In the genomic region with DNA sequence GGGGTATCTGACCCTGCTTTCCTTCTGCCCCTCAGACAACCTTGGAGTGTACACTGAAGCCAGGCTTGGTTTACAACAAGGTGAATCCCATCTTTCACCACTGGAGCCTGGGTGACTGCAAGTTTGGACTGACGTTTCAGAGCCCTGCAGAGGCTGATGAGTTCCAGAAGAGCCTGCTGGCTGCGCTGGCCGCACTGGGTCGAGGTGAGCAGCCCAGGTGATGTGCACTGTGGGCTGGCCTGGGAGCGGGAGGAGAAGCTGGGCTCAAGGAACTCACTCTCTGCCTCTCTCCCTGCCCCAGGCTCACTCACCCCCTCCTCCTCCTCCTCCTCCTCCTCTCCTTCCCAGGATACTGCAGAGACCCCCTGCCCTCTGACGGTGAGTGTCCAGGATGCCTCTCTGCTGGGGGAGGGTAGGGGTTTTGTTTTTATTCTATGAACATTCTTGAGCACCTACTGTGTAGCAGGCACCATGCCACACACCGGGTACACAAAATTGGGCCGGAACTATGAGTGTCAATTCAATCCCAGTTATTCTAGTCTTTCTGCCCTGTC, we compare ENCODE assay signal across 3 cellular contexts.
TF ChIP-seq lines count a peak whose summit lies in the region.

No MANE protein-coding gene starts in this region.

TF ChIP-seq in GM23338, 12 proteins besides CTCF, POLR2A, EP300 and RAD21 (continues in another document):
- TF ChIP-seq JUNB (IDR thresholded peaks at IDR 0.05; ENCODE audit: unreplicated experiment) (no peak), EZH2 (IDR thresholded peaks at IDR 0.05; ENCODE audit: low read depth, unreplicated experiment) (no peak)
- TF ChIP-seq, protein P1, sequence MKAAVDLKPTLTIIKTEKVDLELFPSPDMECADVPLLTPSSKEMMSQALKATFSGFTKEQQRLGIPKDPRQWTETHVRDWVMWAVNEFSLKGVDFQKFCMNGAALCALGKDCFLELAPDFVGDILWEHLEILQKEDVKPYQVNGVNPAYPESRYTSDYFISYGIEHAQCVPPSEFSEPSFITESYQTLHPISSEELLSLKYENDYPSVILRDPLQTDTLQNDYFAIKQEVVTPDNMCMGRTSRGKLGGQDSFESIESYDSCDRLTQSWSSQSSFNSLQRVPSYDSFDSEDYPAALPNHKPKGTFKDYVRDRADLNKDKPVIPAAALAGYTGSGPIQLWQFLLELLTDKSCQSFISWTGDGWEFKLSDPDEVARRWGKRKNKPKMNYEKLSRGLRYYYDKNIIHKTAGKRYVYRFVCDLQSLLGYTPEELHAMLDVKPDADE (IDR thresholded peaks at IDR 0.05), result no peak

TF ChIP-seq in IMR-90, 13 proteins besides CTCF, POLR2A, EP300 and RAD21:
- TF ChIP-seq NFE2L2 (IDR thresholded peaks at IDR 0.05; ENCODE audit: low read depth, low read length) (no peak), CHD1 (IDR thresholded peaks at IDR 0.05; ENCODE audit: low read depth, low read length) (no peak), MXI1 (IDR thresholded peaks at IDR 0.05; ENCODE audit: borderline replicate concordance, low read depth, low read length) (no peak), BHLHE40 (IDR thresholded peaks at IDR 0.05; ENCODE audit: low read depth, low read length) (no peak), SMC3 (IDR thresholded peaks at IDR 0.05; ENCODE audit: low read depth, low read length) (no peak), RFX5 (IDR thresholded peaks at IDR 0.05; ENCODE audit: low read depth, low read length) (no peak), MAFK (IDR thresholded peaks at IDR 0.05; ENCODE audit: low read depth, low read length) (no peak), MAZ (IDR thresholded peaks at IDR 0.05; ENCODE audit: borderline replicate concordance, low read depth, low read length) (no peak), RCOR1 (IDR thresholded peaks at IDR 0.05; ENCODE audit: insufficient replicate concordance, low read length) (no peak), FOS (IDR thresholded peaks at IDR 0.05; ENCODE audit: low read depth, low read length) (no peak), CEBPB (IDR thresholded peaks at IDR 0.05; ENCODE audit: low read depth, low read length) (no peak)
- TF ChIP-seq, protein P2, sequence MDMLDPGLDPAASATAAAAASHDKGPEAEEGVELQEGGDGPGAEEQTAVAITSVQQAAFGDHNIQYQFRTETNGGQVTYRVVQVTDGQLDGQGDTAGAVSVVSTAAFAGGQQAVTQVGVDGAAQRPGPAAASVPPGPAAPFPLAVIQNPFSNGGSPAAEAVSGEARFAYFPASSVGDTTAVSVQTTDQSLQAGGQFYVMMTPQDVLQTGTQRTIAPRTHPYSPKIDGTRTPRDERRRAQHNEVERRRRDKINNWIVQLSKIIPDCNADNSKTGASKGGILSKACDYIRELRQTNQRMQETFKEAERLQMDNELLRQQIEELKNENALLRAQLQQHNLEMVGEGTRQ (IDR thresholded peaks at IDR 0.05; ENCODE audit: low read depth, low read length), result no peak
- TF ChIP-seq, protein P3, sequence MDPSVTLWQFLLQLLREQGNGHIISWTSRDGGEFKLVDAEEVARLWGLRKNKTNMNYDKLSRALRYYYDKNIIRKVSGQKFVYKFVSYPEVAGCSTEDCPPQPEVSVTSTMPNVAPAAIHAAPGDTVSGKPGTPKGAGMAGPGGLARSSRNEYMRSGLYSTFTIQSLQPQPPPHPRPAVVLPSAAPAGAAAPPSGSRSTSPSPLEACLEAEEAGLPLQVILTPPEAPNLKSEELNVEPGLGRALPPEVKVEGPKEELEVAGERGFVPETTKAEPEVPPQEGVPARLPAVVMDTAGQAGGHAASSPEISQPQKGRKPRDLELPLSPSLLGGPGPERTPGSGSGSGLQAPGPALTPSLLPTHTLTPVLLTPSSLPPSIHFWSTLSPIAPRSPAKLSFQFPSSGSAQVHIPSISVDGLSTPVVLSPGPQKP (IDR thresholded peaks at IDR 0.05; ENCODE audit: borderline replicate concordance, low read depth, low read length), result no peak

TF ChIP-seq in K562, 482 proteins besides CTCF, POLR2A, EP300 and RAD21:
- TF ChIP-seq, protein P4, sequence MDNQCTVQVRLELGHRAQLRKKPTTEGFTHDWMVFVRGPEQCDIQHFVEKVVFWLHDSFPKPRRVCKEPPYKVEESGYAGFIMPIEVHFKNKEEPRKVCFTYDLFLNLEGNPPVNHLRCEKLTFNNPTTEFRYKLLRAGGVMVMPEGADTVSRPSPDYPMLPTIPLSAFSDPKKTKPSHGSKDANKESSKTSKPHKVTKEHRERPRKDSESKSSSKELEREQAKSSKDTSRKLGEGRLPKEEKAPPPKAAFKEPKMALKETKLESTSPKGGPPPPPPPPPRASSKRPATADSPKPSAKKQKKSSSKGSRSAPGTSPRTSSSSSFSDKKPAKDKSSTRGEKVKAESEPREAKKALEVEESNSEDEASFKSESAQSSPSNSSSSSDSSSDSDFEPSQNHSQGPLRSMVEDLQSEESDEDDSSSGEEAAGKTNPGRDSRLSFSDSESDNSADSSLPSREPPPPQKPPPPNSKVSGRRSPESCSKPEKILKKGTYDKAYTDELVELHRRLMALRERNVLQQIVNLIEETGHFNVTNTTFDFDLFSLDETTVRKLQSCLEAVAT (IDR thresholded peaks at IDR 0.05), result no peak
- no peak for TF ChIP-seq TAF7 (tag; IDR thresholded peaks at IDR 0.05)
- no peak for TF ChIP-seq MCM2 (IDR thresholded peaks at IDR 0.05; ENCODE audit: low read depth)
- no peak for TF ChIP-seq XRCC3 (IDR thresholded peaks at IDR 0.05)
- TF ChIP-seq RBFOX2 (IDR thresholded peaks at IDR 0.05; ENCODE audit: low read depth, low read length), result no peak
- no peak for TF ChIP-seq MYBL2 (IDR thresholded peaks at IDR 0.05; ENCODE audit: low read depth)
- no peak for TF ChIP-seq MYBL2 (CRISPR knock-in tag; IDR thresholded peaks at IDR 0.05; ENCODE audit: borderline replicate concordance)
- no peak for TF ChIP-seq FUS (optimal IDR thresholded peaks at IDR 0.05; ENCODE audit: low read depth, low read length)
- no peak for TF ChIP-seq HLTF (IDR thresholded peaks at IDR 0.05)
- TF ChIP-seq ZNF561 (CRISPR knock-in tag; conservative IDR thresholded peaks at IDR 0.05), result no peak
- no peak for TF ChIP-seq SETDB1 (IDR thresholded peaks at IDR 0.05; ENCODE audit: low read length)
- TF ChIP-seq PML (IDR thresholded peaks at IDR 0.05; ENCODE audit: low read length), result no peak
- no peak for TF ChIP-seq POU5F1 (IDR thresholded peaks at IDR 0.05; ENCODE audit: borderline replicate concordance, low read depth, low read length, partially characterized antibody)
- no peak for TF ChIP-seq ZNF764 (CRISPR knock-in tag; IDR thresholded peaks at IDR 0.05; ENCODE audit: low read depth)
- TF ChIP-seq, protein P5, sequence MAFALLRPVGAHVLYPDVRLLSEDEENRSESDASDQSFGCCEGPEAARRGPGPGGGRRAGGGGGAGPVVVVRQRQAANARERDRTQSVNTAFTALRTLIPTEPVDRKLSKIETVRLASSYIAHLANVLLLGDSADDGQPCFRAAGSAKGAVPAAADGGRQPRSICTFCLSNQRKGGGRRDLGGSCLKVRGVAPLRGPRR (CRISPR knock-in tag; IDR thresholded peaks at IDR 0.05), result no peak
